In the genomic region with DNA sequence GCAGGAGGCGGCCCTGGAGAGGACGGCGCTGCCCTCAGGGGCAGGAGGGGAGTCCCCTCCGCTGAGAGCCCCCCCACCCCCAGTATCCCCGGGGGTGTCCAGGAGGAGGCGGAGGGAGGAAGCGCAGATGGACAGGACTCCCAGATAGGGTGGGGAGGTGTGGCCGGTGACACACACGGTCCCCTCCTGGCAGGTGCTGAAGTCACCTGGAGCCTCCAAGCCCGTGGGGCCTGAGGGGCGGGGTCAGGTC, we compare ENCODE assay signal across 8 cellular contexts. TPM values are rescaled to one million over a fixed set of nuclear protein-coding genes. Genes with fewer than 3 reads are reported as not detected.
DNase-seq lines count a peak whose midpoint lies in the region; ATAC-seq and TF ChIP-seq lines count a peak whose summit lies in the region.

No MANE protein-coding gene starts in this region.

- CTCF ChIA-PET in naive thymus-derived CD4-positive, alpha-beta T cell (lab: Charles Lee): interaction anchor here (0.9 kb wide), 1 partner anchor 21 kb away, joined by 3 read pairs; no protein-coding TSS in a partner anchor

- H3K27ac Mint-ChIP-seq in IgD-negative memory B cell: no peak overlapping the region
- no peak overlapping the region for H3K27ac Mint-ChIP-seq in chondrocyte (ENCODE audit: unreplicated experiment)
- peak overlapping the region in 7 of 9 donors; percentile 77 to 94 (median 92) for H3K27ac Mint-ChIP-seq in naive thymus-derived CD4-positive, alpha-beta T cell

- peak overlapping the region; percentile 72 for H3K4me3 ChIP-seq in AG09309 (ENCODE audit: control insufficient read depth, low read depth, low read length)
- H3K4me3 ChIP-seq in naive thymus-derived CD4-positive, alpha-beta T cell (ENCODE audit: low read length): peak overlapping the region; percentile 70

- H3K27me3 Mint-ChIP-seq in IgD-negative memory B cell (peaks cover 3% of the 10 kb centered on the region), chondrocyte (ENCODE audit: low read depth) (no peaks in the 10 kb centered on the region)
- peaks cover 0 to 16% (median 0%) of the 10 kb centered on the region in 5 donors for H3K27me3 Mint-ChIP-seq in naive thymus-derived CD4-positive, alpha-beta T cell

- peaks cover 0 to 6% (median 5%) of the 10 kb centered on the region in 3 donors for H3K4me1 Mint-ChIP-seq in IgD-negative memory B cell
- peaks cover 4% of the 10 kb centered on the region for H3K4me1 Mint-ChIP-seq in chondrocyte (ENCODE audit: low read depth)
- H3K4me1 Mint-ChIP-seq in naive thymus-derived CD4-positive, alpha-beta T cell: peaks cover 17 to 38% (median 27%) of the 10 kb centered on the region in 7 donors

- POLR2A ChIA-PET in naive thymus-derived CD4-positive, alpha-beta T cell (lab: Charles Lee): interaction anchor here (1.0 to 2.5 kb wide), 6 partner anchors 9 to 84 kb away, joined by 3 to 18 read pairs (median 5); a partner anchor contains a TSS

- intact Hi-C loops in naive thymus-derived CD4-positive, alpha-beta T cell (cut with micrococcal nuclease): loop anchor here in 1 of 2 donors (2.0 to 10.0 kb wide), 2 partner anchors 17 to 1267 kb away; a partner anchor contains a TSS

- H3K4me3 Mint-ChIP-seq in IgD-negative memory B cell (peak overlapping the region; percentile 37 to 90 (median 51)), chondrocyte (ENCODE audit: unreplicated experiment) (peak overlapping the region; percentile 65)
- H3K4me3 Mint-ChIP-seq in naive thymus-derived CD4-positive, alpha-beta T cell: peak overlapping the region; percentile 85 to 96 (median 92)

- H3K9me3 ChIP-seq in naive thymus-derived CD4-positive, alpha-beta T cell (ENCODE audit: control insufficient read depth in 2 of 3, low read length in 3 of 3): no peaks in the 10 kb centered on the region

- H3K27me3 ChIP-seq in naive thymus-derived CD4-positive, alpha-beta T cell (ENCODE audit: control insufficient read depth in 2 of 2, insufficient read depth in 2 of 2, low read length in 2 of 2): no peaks in the 10 kb centered on the region

- H3K36me3 Mint-ChIP-seq in IgD-negative memory B cell (no peaks in the 10 kb centered on the region), chondrocyte (ENCODE audit: low read depth) (no peaks in the 10 kb centered on the region)
- peaks cover 0 to 2% (median 0%) of the 10 kb centered on the region in 5 donors for H3K36me3 Mint-ChIP-seq in naive thymus-derived CD4-positive, alpha-beta T cell

- TF ChIP-seq CTCF in AG09309 (IDR thresholded peaks at IDR 0.05; ENCODE audit: control insufficient read depth, insufficient read depth, low read depth, low read length, missing control alignments) (no peak), chondrocyte (IDR thresholded peaks at IDR 0.05) (no peak)

- DNase-seq in AG09309 (ENCODE audit: low read depth) (no peak), chondrocyte (ENCODE audit: low spot score) (no peak), GF-D8 (lab: John Stamatoyannopoulos, UW) (no peak), hippocampal formation (lab: John Stamatoyannopoulos, UW) (no peak)
- peak in 5 of 9 donors; percentile 30 to 56 (median 40) for DNase-seq in naive thymus-derived CD4-positive, alpha-beta T cell

- ATAC-seq in naive thymus-derived CD4-positive, alpha-beta T cell: peak; percentile 29
- ATAC-seq in HG02610 (IDR thresholded peaks at IDR 0.05; ENCODE audit: unreplicated experiment): no peak
- no peak for ATAC-seq in HG03095 (IDR thresholded peaks at IDR 0.05; ENCODE audit: unreplicated experiment)

- H3K36me3 ChIP-seq in naive thymus-derived CD4-positive, alpha-beta T cell (ENCODE audit: control insufficient read depth in 2 of 3, insufficient read depth in 3 of 3, low read length in 3 of 3): peaks cover 0 to 14% (median 0%) of the 10 kb centered on the region in 3 experiments

- H3K9me3 Mint-ChIP-seq in IgD-negative memory B cell: no peaks in the 10 kb centered on the region
- no peaks in the 10 kb centered on the region for H3K9me3 Mint-ChIP-seq in chondrocyte (ENCODE audit: low read depth)
- peaks cover 0 to 4% (median 0%) of the 10 kb centered on the region in 11 donors for H3K9me3 Mint-ChIP-seq in naive thymus-derived CD4-positive, alpha-beta T cell

- peak overlapping the region; percentile 60 for H3K27ac ChIP-seq in naive thymus-derived CD4-positive, alpha-beta T cell (ENCODE audit: low read depth, low read length)

- H3K4me1 ChIP-seq in naive thymus-derived CD4-positive, alpha-beta T cell (ENCODE audit: control insufficient read depth in 2 of 2, insufficient read depth in 2 of 2, low read length in 2 of 2): peaks cover 10 to 21% of the 10 kb centered on the region in 2 donors

RNA-seq across cellular contexts. Expression of a gene that starts 1.4 kb away (rescaled TPM):
- 2.7 TPM for polyA plus RNA-seq in IgD-negative memory B cell
- total RNA-seq in chondrocyte: 7.8 to 15.0 TPM (median 7.8 TPM) in 3 replicates
- 100 to 1,000 TPM in 2 of 5 experiments, 10 to 100 TPM in 3; 34.2 to 122 (median 70.3) TPM for total RNA-seq in naive thymus-derived CD4-positive, alpha-beta T cell
- polyA plus RNA-seq in naive thymus-derived CD4-positive, alpha-beta T cell: 10 to 100 TPM; 33.5 to 37.0 TPM

RNA-seq across cellular contexts. Expression of a gene that starts 6.2 kb away (rescaled TPM):
- polyA plus RNA-seq in IgD-negative memory B cell: 2.6 TPM
- total RNA-seq in chondrocyte: 20.4 to 45.3 TPM (median 21.9 TPM) in 3 replicates
- total RNA-seq in naive thymus-derived CD4-positive, alpha-beta T cell: 10 to 100 TPM; 28.4 to 47.2 (median 32.4) TPM
- polyA plus RNA-seq in naive thymus-derived CD4-positive, alpha-beta T cell: 1 to 10 TPM; 1.9 to 8.6 TPM

RNA-seq across cellular contexts. Expression of a gene that starts 25.0 kb away (rescaled TPM):
- 10.6 TPM for polyA plus RNA-seq in IgD-negative memory B cell
- total RNA-seq in chondrocyte: 7.8 to 8.5 TPM (median 7.9 TPM) in 3 replicates
- 10 to 100 TPM; 17.4 to 30.2 (median 24.6) TPM for total RNA-seq in naive thymus-derived CD4-positive, alpha-beta T cell
- 10 to 100 TPM; 11.0 to 21.9 TPM for polyA plus RNA-seq in naive thymus-derived CD4-positive, alpha-beta T cell

RNA-seq across cellular contexts. Expression of a gene that starts 44.6 kb away (rescaled TPM):
- polyA plus RNA-seq in IgD-negative memory B cell: not detected
- total RNA-seq in chondrocyte: 0.79 to 0.99 TPM in 2 of 3 replicates, not detected in the other
- under 1 TPM in 1 of 5 experiments, not detected in 4; 0.74 TPM for total RNA-seq in naive thymus-derived CD4-positive, alpha-beta T cell
- under 1 TPM in 1 of 2 donors, not detected in 1; 0.22 TPM for polyA plus RNA-seq in naive thymus-derived CD4-positive, alpha-beta T cell

RNA-seq across cellular contexts. Expression of a gene that starts 55.9 kb away (rescaled TPM):
- polyA plus RNA-seq in IgD-negative memory B cell: 64.3 TPM
- total RNA-seq in chondrocyte: 37.8 to 47.4 TPM (median 39.8 TPM) in 3 replicates
- 10 to 100 TPM; 55.4 to 92.1 (median 66.2) TPM for total RNA-seq in naive thymus-derived CD4-positive, alpha-beta T cell
- 100 to 1,000 TPM in 1 of 2 donors, 10 to 100 TPM in 1; 89.1 to 108 TPM for polyA plus RNA-seq in naive thymus-derived CD4-positive, alpha-beta T cell

Comparison
In these comparisons a context has a peak if more than half of its experiments do, and no peak if none do; other contexts are left out.
1. DNase-seq: peak in naive thymus-derived CD4-positive, alpha-beta T cell (5 of 9); none in AG09309 (single experiment), chondrocyte (single experiment), GF-D8 (single experiment) and hippocampal formation (0 of 2).
2. H3K27ac Mint-ChIP-seq: peak in naive thymus-derived CD4-positive, alpha-beta T cell (7 of 9); none in IgD-negative memory B cell (0 of 3) and chondrocyte (single experiment).
3. Peak in every context shown above with its lines, with median percentiles within 50 percentile points of each other: H3K4me3 Mint-ChIP-seq.